In genomic region chr14:64387738-64388532, GRCh38 we compare ENCODE assay signal across 1 cellular context.
TF ChIP-seq lines count a peak whose summit lies in the region.

MTHFD1 (plus strand) TSS chr14:64388353; CDS start chr14:64388428, 75 bp downstream.

TF ChIP-seq in H1, 55 proteins besides CTCF, POLR2A, EP300 and RAD21 (continued from another document):
- TF ChIP-seq TAF7 (optimal IDR thresholded peaks at IDR 0.05; ENCODE audit: borderline replicate concordance, low read depth, low read length) (peak; percentile 73), SAP30 (IDR thresholded peaks at IDR 0.05; ENCODE audit: insufficient read depth, insufficient replicate concordance, low read length) (peak; percentile 76)
